In genomic region chr10:99787782-99788181, GRCh38 we compare ENCODE assay signal across 13 cellular contexts.
"Had no signal": no experiment of that assay in that cellular context is flagged by ENCODE, and none has a peak within 500 bp of the region (broad histone marks: within the 10 kb centered on the region; RNA-seq: fewer than 3 reads in every experiment).

No MANE protein-coding gene starts in this region.

- H3K4me1 ChIP-seq: prostate gland had no signal

- H3K27me3 ChIP-seq: ascending aorta, gastrocnemius medialis, tibial nerve had no signal

- H3K27ac ChIP-seq: prostate gland had no signal

- H3K36me3 ChIP-seq: ascending aorta, prostate gland had no signal

- H3K9me3 ChIP-seq: ascending aorta, gastrocnemius medialis, mucosa of descending colon, prostate gland had no signal

- ATAC-seq: stimulated activated naive CD8-positive, alpha-beta T cell treated with anti-CD3 and anti-CD28 coated beads, Interleukin-15, amount 100 ng/mL, for 72 hours had no signal

- DNase-seq: activated CD4-positive, alpha-beta memory T cell treated with anti-CD3 and anti-CD28 coated beads for 36 hours; activated gamma-delta T cell treated with Interleukin-2 at 50 U/mL for 16 hours; activated naive CD8-positive, alpha-beta T cell treated with anti-CD3 and anti-CD28 coated beads, Interleukin-2, amount 10 ng/mL, durations not matched to agents 7 days and 5 days; activated T-cell treated with anti-CD3 and anti-CD28 coated beads, Interleukin-2, amount 50 U/mL, for 48 hours; mucosa of descending colon; stimulated activated CD4-positive, alpha-beta T cell treated with anti-CD3 and anti-CD28 coated beads, Interleukin-4, amount 100 ng/mL, for 1 hour; stimulated activated CD8-positive, alpha-beta memory T cell treated with anti-CD3 and anti-CD28 coated beads, Interleukin-4, amount 100 ng/mL, for 48 hours; stimulated activated naive CD8-positive, alpha-beta T cell treated with anti-CD3 and anti-CD28 coated beads, Interleukin-15, amount 100 ng/mL, for 72 hours; T1000 had no signal

- H3K4me3 ChIP-seq: ascending aorta, gastrocnemius medialis, mucosa of descending colon, prostate gland, tibial nerve had no signal
